In genomic region chr10:86979977-86980448, GRCh38 we compare ENCODE assay signal across 11 cellular contexts. TPM values are rescaled to one million over a fixed set of nuclear protein-coding genes. Genes with fewer than 3 reads are reported as not detected.
A peak's percentile ranks its signal among the peaks of the same experiment; 100 is the strongest.
DNase-seq lines count a peak whose midpoint lies in the region; ATAC-seq, FAIRE-seq and TF ChIP-seq lines count a peak whose summit lies in the region.
"Had no signal": no experiment of that assay in that cellular context is flagged by ENCODE, and none has a peak within 500 bp of the region (broad histone marks: within the 10 kb centered on the region; RNA-seq: fewer than 3 reads in every experiment).

No MANE protein-coding gene starts in this region.

- H3K27ac ChIP-seq in breast epithelium (peak overlapping the region; percentile 33 to 82), HepG2 (ENCODE audit: extremely low read length, insufficient read depth, low read length) (no peak overlapping the region), thyroid gland (peak overlapping the region; percentile 18 to 47 (median 39))
- H3K27ac ChIP-seq: parathyroid adenoma had no signal

- intact Hi-C loops in breast epithelium (cut with DNase I; ENCODE audit: low total_unique reads) (loop anchor here (10.0 kb wide), 1 partner anchor 1575 kb away; no protein-coding TSS in a partner anchor), HepG2 (cut with micrococcal nuclease; ENCODE audit: unreplicated experiment) (no loop called here), thyroid gland (cut with DNase I) (no loop called here)

- no peak for TF ChIP-seq CTCF in breast epithelium (IDR thresholded peaks at IDR 0.05)
- TF ChIP-seq CTCF in HepG2 (CRISPR knock-in tag; IDR thresholded peaks at IDR 0.05), result no peak
- no peak for TF ChIP-seq CTCF in thyroid gland (IDR thresholded peaks at IDR 0.05)

- no TSS peak for BruUV-seq in HepG2 (replicated peaks; lab: Mats Ljungman, UMichigan)

- TF ChIP-seq EP300 in HepG2 (IDR thresholded peaks at IDR 0.05; ENCODE audit: low read depth in 2 of 2, low read length in 2 of 2), result no peak
- no peak for TF ChIP-seq EP300 in HepG2 (CRISPR knock-in tag; IDR thresholded peaks at IDR 0.05; ENCODE audit: borderline replicate concordance)

- no peaks in the 10 kb centered on the region for H4K20me1 ChIP-seq in HepG2 (ENCODE audit: insufficient read depth, low read length)

- no peak for TF ChIP-seq POLR2A in breast epithelium (IDR thresholded peaks at IDR 0.05)
- no peak for TF ChIP-seq POLR2A in HepG2 (IDR thresholded peaks at IDR 0.05; ENCODE audit: insufficient read depth in 1 of 2, low read depth in 2 of 2, low read length in 2 of 2)
- TF ChIP-seq POLR2A in thyroid gland (IDR thresholded peaks at IDR 0.05), result no peak

- no peaks in the 10 kb centered on the region for H3K27me3 ChIP-seq in breast epithelium
- no peaks in the 10 kb centered on the region; a peak in 1 of 5 replicates for H3K27me3 ChIP-seq in HepG2 (ENCODE audit: control insufficient read depth in 1 of 2, insufficient read depth in 2 of 2, low read length in 2 of 2)
- H3K27me3 ChIP-seq in thyroid gland, result no peaks in the 10 kb centered on the region

- no peak overlapping the region for H3K9ac ChIP-seq in HepG2 (ENCODE audit: insufficient read depth, low read depth, low read length)
- H3K9ac ChIP-seq: parathyroid adenoma had no signal

- TF ChIP-seq RAD21 in HepG2 (CRISPR knock-in tag; IDR thresholded peaks at IDR 0.05), result no peak

- no peak overlapping the region for H3K4me3 ChIP-seq in breast epithelium
- no peak overlapping the region for H3K4me3 ChIP-seq in HepG2 (replicated peaks in 1 of 3; ENCODE audit: insufficient read depth in 1 of 3, low read depth in 2 of 3, low read length in 3 of 3)
- no peak overlapping the region for H3K4me3 ChIP-seq in thyroid gland (replicated peaks in 1 of 3)

- FAIRE-seq in HepG2 (lab: Jason Lieb, UNC), result no peak

- in situ Hi-C loops in HepG2 (cut with HindIII; ENCODE audit: extremely low pct_ligation_motif_present, low pct_unique_long_range_greater_than_20kb), result no loop called here

- no peaks in the 10 kb centered on the region for H3K79me2 ChIP-seq in HepG2 (ENCODE audit: insufficient read depth, low read length)
- H3K79me2 ChIP-seq: parathyroid adenoma had no signal

- DNase-seq in breast epithelium (ENCODE audit: low spot score in 2 of 2), result no peak
- DNase-seq in HepG2 (ENCODE audit: low spot score), result no peak
- DNase-seq in thyroid gland, result no peak
- DNase-seq in stimulated activated CD4-positive, alpha-beta T cell treated with anti-CD3 and anti-CD28 coated beads, Interleukin-2, amount 100 ng/mL, for 24 hours, result no peak
- no peak for DNase-seq in stimulated activated CD4-positive, alpha-beta T cell treated with anti-CD3 and anti-CD28 coated beads, Interleukin-12 subunit alpha, Interleukin-12 subunit beta, amount 100 ng/mL, for 4 hours
- DNase-seq: dermis blood vessel endothelial cell, DMS53, H9, NCI-H1436 treated with DMSO at 0.1 percent for 48 hours had no signal

- H3K4me1 ChIP-seq in breast epithelium, result no peaks in the 10 kb centered on the region
- no peaks in the 10 kb centered on the region for H3K4me1 ChIP-seq in HepG2 (ENCODE audit: insufficient read depth, low read length)
- H3K4me1 ChIP-seq in thyroid gland, result peaks cover 0 to 24% of the 10 kb centered on the region in 2 donors
- H3K4me1 ChIP-seq: parathyroid adenoma had no signal

- no peak overlapping the region for H2AFZ ChIP-seq in HepG2 (ENCODE audit: low read length)
- H2AFZ ChIP-seq: parathyroid adenoma had no signal

- 17% methylated on average over 2 of the region's 3 CpGs for WGBS in HepG2 (ENCODE audit: low lambda C conversion rate)
- WGBS in thyroid gland, 2 donors, result 32 to 36% methylated on average over 3 of the region's 3 CpGs

- CTCF ChIA-PET in HepG2 (lab: Yijun Ruan, JAX; ENCODE audit: low intra/inter-chr PET ratio, low total read pairs), result no interaction called here

- POLR2A ChIA-PET in HepG2 (lab: Yijun Ruan, JAX), result no interaction called here

- H3K9me3 ChIP-seq in breast epithelium, result no peaks in the 10 kb centered on the region
- no peaks in the 10 kb centered on the region for H3K9me3 ChIP-seq in HepG2 (ENCODE audit: low read length)
- no peaks in the 10 kb centered on the region for H3K9me3 ChIP-seq in thyroid gland

- H3K36me3 ChIP-seq in breast epithelium (no peaks in the 10 kb centered on the region), HepG2 (replicated peaks in 1 of 2; ENCODE audit: control insufficient read depth in 1 of 2, insufficient read depth in 2 of 2, low read length in 2 of 2) (no peaks in the 10 kb centered on the region), thyroid gland (no peaks in the 10 kb centered on the region)

- H3K4me2 ChIP-seq in HepG2 (ENCODE audit: low read depth, low read length), result no peak overlapping the region

- ATAC-seq in HepG2 (peak; percentile 58), HG03039 (IDR thresholded peaks at IDR 0.05; ENCODE audit: unreplicated experiment) (no peak)

RNA-seq across cellular contexts. Expression of gene ADIRF, which starts 11.7 kb away (rescaled TPM):
- total RNA-seq in breast epithelium (1,000 to 10,000 TPM in 1 of 3 donors, 100 to 1,000 TPM in 2; 204 to 1,074 (median 288) TPM), HepG2 (2016; rRNA removed; fragmentation: Illumina TruSeq; extraction: Trizol) (0.40 and 0.44 TPM in 2 replicates), thyroid gland (100 to 1,000 TPM in 3 of 4 donors, 10 to 100 TPM in 1; 66.6 to 208 (median 104) TPM)
- not detected in 2 replicates for total RNA-seq in HepG2 (2016; cell fraction: cytosol; rRNA removed; fragmentation: Illumina TruSeq; extraction: Trizol; ENCODE audit: low read depth)
- total RNA-seq in HepG2 (2016; cell fraction: insoluble cytoplasmic fraction; rRNA removed; fragmentation: Illumina TruSeq; extraction: Trizol), result 0.17 TPM in 1 of 2 replicates, not detected in the other
- 0.41 TPM in 1 of 2 replicates, not detected in the other for total RNA-seq in HepG2 (2016; cell fraction: membrane; rRNA removed; fragmentation: Illumina TruSeq; extraction: Trizol)
- total RNA-seq in HepG2 (2016; cell fraction: nucleus; rRNA removed; fragmentation: Illumina TruSeq; extraction: Trizol), result not detected in 2 replicates
- 0.13 TPM in 1 of 2 replicates, not detected in the other for polyA plus RNA-seq in HepG2 (2011; rRNA removed)
- 0.13 TPM in 1 of 2 replicates, not detected in the other for polyA plus RNA-seq in HepG2 (2011; cell fraction: cytosol; rRNA removed)
- not detected in 2 replicates for polyA plus RNA-seq in HepG2 (2011; cell fraction: nucleus; rRNA removed)
- not detected in 2 replicates for polyA plus RNA-seq in HepG2 (2012)
- polyA plus RNA-seq in HepG2 (2016; cell fraction: cytosol; fragmentation: Illumina TruSeq; extraction: Trizol; ENCODE audit: low read depth), result 0.27 and 0.36 TPM in 2 replicates
- polyA plus RNA-seq in HepG2 (2016; cell fraction: insoluble cytoplasmic fraction; fragmentation: Illumina TruSeq; extraction: Trizol; ENCODE audit: low read depth), result not detected in 2 replicates
- polyA plus RNA-seq in HepG2 (2016; cell fraction: membrane; fragmentation: Illumina TruSeq; extraction: Trizol; ENCODE audit: low read depth), result 0.62 and 1.4 TPM in 2 replicates
- not detected in 2 replicates for polyA plus RNA-seq in HepG2 (2016; cell fraction: nucleus; fragmentation: Illumina TruSeq; extraction: Trizol; ENCODE audit: insufficient read depth, low read depth)
- polyA minus RNA-seq in HepG2 (2011; rRNA and poly(A)+ RNA removed; ENCODE audit: low replicate concordance), result not detected in 2 replicates
- polyA minus RNA-seq in HepG2 (2011; cell fraction: cytosol; rRNA and poly(A)+ RNA removed), result not detected in 2 replicates
- not detected in 2 replicates for polyA minus RNA-seq in HepG2 (2011; cell fraction: nucleus; rRNA and poly(A)+ RNA removed)
- total RNA-seq: H9 had no signal

RNA-seq across cellular contexts. Expression of gene SNCG, which starts 21.6 kb away (rescaled TPM):
- total RNA-seq in breast epithelium (100 to 1,000 TPM in 1 of 3 donors, 10 to 100 TPM in 2; 52.1 to 255 (median 53.7) TPM), HepG2 (2016; rRNA removed; fragmentation: Illumina TruSeq; extraction: Trizol) (0.22 TPM in 1 of 2 replicates, not detected in the other), thyroid gland (10 to 100 TPM; 11.5 to 40.2 (median 23.1) TPM)
- not detected in 2 replicates for total RNA-seq in HepG2 (2016; cell fraction: cytosol; rRNA removed; fragmentation: Illumina TruSeq; extraction: Trizol; ENCODE audit: low read depth)
- total RNA-seq in HepG2 (2016; cell fraction: insoluble cytoplasmic fraction; rRNA removed; fragmentation: Illumina TruSeq; extraction: Trizol), result not detected in 2 replicates
- total RNA-seq in HepG2 (2016; cell fraction: membrane; rRNA removed; fragmentation: Illumina TruSeq; extraction: Trizol), result not detected in 2 replicates
- not detected in 2 replicates for total RNA-seq in HepG2 (2016; cell fraction: nucleus; rRNA removed; fragmentation: Illumina TruSeq; extraction: Trizol)
- polyA plus RNA-seq in HepG2 (2011; rRNA removed), result 0.86 and 0.91 TPM in 2 replicates
- 1.1 and 1.8 TPM in 2 replicates for polyA plus RNA-seq in HepG2 (2011; cell fraction: cytosol; rRNA removed)
- polyA plus RNA-seq in HepG2 (2011; cell fraction: nucleus; rRNA removed), result 1.2 and 1.8 TPM in 2 replicates
- 0.32 TPM in 1 of 2 replicates, not detected in the other for polyA plus RNA-seq in HepG2 (2012)
- polyA plus RNA-seq in HepG2 (2016; cell fraction: cytosol; fragmentation: Illumina TruSeq; extraction: Trizol; ENCODE audit: low read depth), result 0.33 and 0.71 TPM in 2 replicates
- not detected in 2 replicates for polyA plus RNA-seq in HepG2 (2016; cell fraction: insoluble cytoplasmic fraction; fragmentation: Illumina TruSeq; extraction: Trizol; ENCODE audit: low read depth)
- polyA plus RNA-seq in HepG2 (2016; cell fraction: membrane; fragmentation: Illumina TruSeq; extraction: Trizol; ENCODE audit: low read depth), result 0.30 and 0.38 TPM in 2 replicates
- not detected in 2 replicates for polyA plus RNA-seq in HepG2 (2016; cell fraction: nucleus; fragmentation: Illumina TruSeq; extraction: Trizol; ENCODE audit: insufficient read depth, low read depth)
- polyA minus RNA-seq in HepG2 (2011; rRNA and poly(A)+ RNA removed; ENCODE audit: low replicate concordance), result 0.56 and 4.7 TPM in 2 replicates
- 0.79 and 1.4 TPM in 2 replicates for polyA minus RNA-seq in HepG2 (2011; cell fraction: cytosol; rRNA and poly(A)+ RNA removed)
- polyA minus RNA-seq in HepG2 (2011; cell fraction: nucleus; rRNA and poly(A)+ RNA removed), result not detected in 2 replicates

RNA-seq across cellular contexts. Expression of gene MMRN2, which starts 22.6 kb away (rescaled TPM):
- total RNA-seq in breast epithelium, result 10 to 100 TPM; 23.0 to 60.3 (median 32.6) TPM
- total RNA-seq in HepG2 (2016; rRNA removed; fragmentation: Illumina TruSeq; extraction: Trizol), result 0.04 TPM in 1 of 2 replicates, not detected in the other
- not detected in 2 replicates for total RNA-seq in HepG2 (2016; cell fraction: cytosol; rRNA removed; fragmentation: Illumina TruSeq; extraction: Trizol; ENCODE audit: low read depth)
- total RNA-seq in HepG2 (2016; cell fraction: insoluble cytoplasmic fraction; rRNA removed; fragmentation: Illumina TruSeq; extraction: Trizol), result not detected in 2 replicates
- total RNA-seq in HepG2 (2016; cell fraction: membrane; rRNA removed; fragmentation: Illumina TruSeq; extraction: Trizol), result not detected in 2 replicates
- not detected in 2 replicates for total RNA-seq in HepG2 (2016; cell fraction: nucleus; rRNA removed; fragmentation: Illumina TruSeq; extraction: Trizol)
- 0.03 TPM in 1 of 2 replicates, not detected in the other for polyA plus RNA-seq in HepG2 (2011; rRNA removed)
- polyA plus RNA-seq in HepG2 (2011; cell fraction: cytosol; rRNA removed), result 0.01 and 0.04 TPM in 2 replicates
- 0.07 and 0.13 TPM in 2 replicates for polyA plus RNA-seq in HepG2 (2011; cell fraction: nucleus; rRNA removed)
- polyA plus RNA-seq in HepG2 (2012), result 0.19 and 0.20 TPM in 2 replicates
- polyA plus RNA-seq in HepG2 (2016; cell fraction: cytosol; fragmentation: Illumina TruSeq; extraction: Trizol; ENCODE audit: low read depth), result not detected in 2 replicates
- polyA plus RNA-seq in HepG2 (2016; cell fraction: insoluble cytoplasmic fraction; fragmentation: Illumina TruSeq; extraction: Trizol; ENCODE audit: low read depth), result not detected in 2 replicates
- 0.07 TPM in 1 of 2 replicates, not detected in the other for polyA plus RNA-seq in HepG2 (2016; cell fraction: membrane; fragmentation: Illumina TruSeq; extraction: Trizol; ENCODE audit: low read depth)
- polyA plus RNA-seq in HepG2 (2016; cell fraction: nucleus; fragmentation: Illumina TruSeq; extraction: Trizol; ENCODE audit: insufficient read depth, low read depth), result not detected in 2 replicates
- 0.04 and 0.70 TPM in 2 replicates for polyA minus RNA-seq in HepG2 (2011; rRNA and poly(A)+ RNA removed; ENCODE audit: low replicate concordance)
- not detected in 2 replicates for polyA minus RNA-seq in HepG2 (2011; cell fraction: cytosol; rRNA and poly(A)+ RNA removed)
- not detected in 2 replicates for polyA minus RNA-seq in HepG2 (2011; cell fraction: nucleus; rRNA and poly(A)+ RNA removed)
- total RNA-seq in thyroid gland, result 10 to 100 TPM; 23.0 to 45.1 (median 28.4) TPM

RNA-seq across cellular contexts. Expression of gene FAM25A, which starts 40.1 kb away (rescaled TPM):
- total RNA-seq in breast epithelium, result not detected
- total RNA-seq in HepG2 (2016; rRNA removed; fragmentation: Illumina TruSeq; extraction: Trizol), result not detected in 2 replicates
- total RNA-seq in HepG2 (2016; cell fraction: cytosol; rRNA removed; fragmentation: Illumina TruSeq; extraction: Trizol; ENCODE audit: low read depth), result not detected in 2 replicates
- total RNA-seq in HepG2 (2016; cell fraction: insoluble cytoplasmic fraction; rRNA removed; fragmentation: Illumina TruSeq; extraction: Trizol), result not detected in 2 replicates
- not detected in 2 replicates for total RNA-seq in HepG2 (2016; cell fraction: membrane; rRNA removed; fragmentation: Illumina TruSeq; extraction: Trizol)
- not detected in 2 replicates for total RNA-seq in HepG2 (2016; cell fraction: nucleus; rRNA removed; fragmentation: Illumina TruSeq; extraction: Trizol)
- polyA plus RNA-seq in HepG2 (2011; rRNA removed), result not detected in 2 replicates
- polyA plus RNA-seq in HepG2 (2011; cell fraction: cytosol; rRNA removed), result not detected in 2 replicates
- not detected in 2 replicates for polyA plus RNA-seq in HepG2 (2011; cell fraction: nucleus; rRNA removed)
- polyA plus RNA-seq in HepG2 (2012), result not detected in 2 replicates
- not detected in 2 replicates for polyA plus RNA-seq in HepG2 (2016; cell fraction: cytosol; fragmentation: Illumina TruSeq; extraction: Trizol; ENCODE audit: low read depth)
- polyA plus RNA-seq in HepG2 (2016; cell fraction: insoluble cytoplasmic fraction; fragmentation: Illumina TruSeq; extraction: Trizol; ENCODE audit: low read depth), result not detected in 2 replicates
- polyA plus RNA-seq in HepG2 (2016; cell fraction: membrane; fragmentation: Illumina TruSeq; extraction: Trizol; ENCODE audit: low read depth), result not detected in 2 replicates
- polyA plus RNA-seq in HepG2 (2016; cell fraction: nucleus; fragmentation: Illumina TruSeq; extraction: Trizol; ENCODE audit: insufficient read depth, low read depth), result not detected in 2 replicates
- not detected in 2 replicates for polyA minus RNA-seq in HepG2 (2011; rRNA and poly(A)+ RNA removed; ENCODE audit: low replicate concordance)
- not detected in 2 replicates for polyA minus RNA-seq in HepG2 (2011; cell fraction: cytosol; rRNA and poly(A)+ RNA removed)
- polyA minus RNA-seq in HepG2 (2011; cell fraction: nucleus; rRNA and poly(A)+ RNA removed), result not detected in 2 replicates
- total RNA-seq in thyroid gland, result not detected
- total RNA-seq: dermis blood vessel endothelial cell, H9 had no signal

Comparison
In these comparisons a context has a peak if more than half of its experiments do, and no peak if none do; other contexts are left out.
1. RNA of gene ADIRF, which starts 11.7 kb away (total RNA-seq): 204 to 1,074 TPM in breast epithelium and 66.6 to 208 TPM in thyroid gland; 0.17 to 0.44 TPM in HepG2; every median in the first group is over 10 times any median in the second.
2. RNA of gene SNCG, which starts 21.6 kb away (total RNA-seq): 52.1 to 255 TPM in breast epithelium and 11.5 to 40.2 TPM in thyroid gland; 0.22 TPM in HepG2; every median in the first group is over 4 times any median in the second.
3. RNA of gene MMRN2, which starts 22.6 kb away (total RNA-seq): 23.0 to 60.3 TPM in breast epithelium and 23.0 to 45.1 TPM in thyroid gland; 0.04 TPM in HepG2; every median in the first group is over 10 times any median in the second.